Comparison of ENCODE assay signal across 1 cellular context in the genomic region with DNA sequence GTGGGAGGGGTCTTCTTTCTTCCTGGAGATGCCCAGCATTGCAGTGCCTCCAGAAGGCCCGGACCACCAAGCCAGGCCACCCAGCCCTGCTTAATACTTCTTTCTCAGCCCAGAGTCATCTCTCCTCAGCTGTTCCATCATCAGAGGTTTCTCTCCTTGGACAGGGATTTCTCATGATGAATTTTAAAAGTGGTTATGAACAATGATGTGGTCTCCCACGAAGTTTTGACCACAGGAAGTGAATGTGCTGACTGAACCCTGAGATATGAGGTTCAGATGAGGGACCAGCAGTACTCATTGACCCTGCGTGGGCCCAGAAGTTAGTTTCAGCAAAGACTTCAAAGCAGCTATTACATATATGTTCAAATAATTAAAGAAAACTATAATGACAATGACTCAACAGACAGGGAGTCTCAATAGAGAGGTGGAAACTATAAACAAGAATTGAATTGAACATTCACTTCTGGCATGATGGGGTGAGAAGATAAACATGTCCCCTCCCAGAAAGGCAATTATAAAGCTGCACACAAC.
TF ChIP-seq lines count a peak whose summit lies in the region.

No MANE protein-coding gene starts in this region.

TF ChIP-seq in K562, 482 proteins besides CTCF, POLR2A, EP300 and RAD21:
- TF ChIP-seq, protein P1, sequence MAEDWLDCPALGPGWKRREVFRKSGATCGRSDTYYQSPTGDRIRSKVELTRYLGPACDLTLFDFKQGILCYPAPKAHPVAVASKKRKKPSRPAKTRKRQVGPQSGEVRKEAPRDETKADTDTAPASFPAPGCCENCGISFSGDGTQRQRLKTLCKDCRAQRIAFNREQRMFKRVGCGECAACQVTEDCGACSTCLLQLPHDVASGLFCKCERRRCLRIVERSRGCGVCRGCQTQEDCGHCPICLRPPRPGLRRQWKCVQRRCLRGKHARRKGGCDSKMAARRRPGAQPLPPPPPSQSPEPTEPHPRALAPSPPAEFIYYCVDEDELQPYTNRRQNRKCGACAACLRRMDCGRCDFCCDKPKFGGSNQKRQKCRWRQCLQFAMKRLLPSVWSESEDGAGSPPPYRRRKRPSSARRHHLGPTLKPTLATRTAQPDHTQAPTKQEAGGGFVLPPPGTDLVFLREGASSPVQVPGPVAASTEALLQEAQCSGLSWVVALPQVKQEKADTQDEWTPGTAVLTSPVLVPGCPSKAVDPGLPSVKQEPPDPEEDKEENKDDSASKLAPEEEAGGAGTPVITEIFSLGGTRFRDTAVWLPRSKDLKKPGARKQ (CRISPR knock-in tag; IDR thresholded peaks at IDR 0.05): no peak
- TF ChIP-seq, protein P2, sequence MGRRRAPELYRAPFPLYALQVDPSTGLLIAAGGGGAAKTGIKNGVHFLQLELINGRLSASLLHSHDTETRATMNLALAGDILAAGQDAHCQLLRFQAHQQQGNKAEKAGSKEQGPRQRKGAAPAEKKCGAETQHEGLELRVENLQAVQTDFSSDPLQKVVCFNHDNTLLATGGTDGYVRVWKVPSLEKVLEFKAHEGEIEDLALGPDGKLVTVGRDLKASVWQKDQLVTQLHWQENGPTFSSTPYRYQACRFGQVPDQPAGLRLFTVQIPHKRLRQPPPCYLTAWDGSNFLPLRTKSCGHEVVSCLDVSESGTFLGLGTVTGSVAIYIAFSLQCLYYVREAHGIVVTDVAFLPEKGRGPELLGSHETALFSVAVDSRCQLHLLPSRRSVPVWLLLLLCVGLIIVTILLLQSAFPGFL (CRISPR knock-in tag; IDR thresholded peaks at IDR 0.05): no peak
- TF ChIP-seq NR2C1 (IDR thresholded peaks at IDR 0.05) (no peak), NR2C1 (tag; IDR thresholded peaks at IDR 0.05) (peak; percentile 59; the same call in 1 of the 2 replicates), RBFOX2 (IDR thresholded peaks at IDR 0.05; ENCODE audit: low read depth, low read length) (no peak), ZNF764 (CRISPR knock-in tag; IDR thresholded peaks at IDR 0.05; ENCODE audit: low read depth) (no peak), TCF3 (CRISPR knock-in tag; IDR thresholded peaks at IDR 0.05) (peak; percentile 31; the same call in 1 of the 2 replicates), NR2C2 (CRISPR knock-in tag; IDR thresholded peaks at IDR 0.05) (no peak), NR2C2 (tag; IDR thresholded peaks at IDR 0.05) (peak; percentile 13; the same call in 1 of the 2 replicates), GABPA (tag; conservative IDR thresholded peaks at IDR 0.05; ENCODE audit: low read depth) (peak; percentile 57)
- TF ChIP-seq, protein P3, sequence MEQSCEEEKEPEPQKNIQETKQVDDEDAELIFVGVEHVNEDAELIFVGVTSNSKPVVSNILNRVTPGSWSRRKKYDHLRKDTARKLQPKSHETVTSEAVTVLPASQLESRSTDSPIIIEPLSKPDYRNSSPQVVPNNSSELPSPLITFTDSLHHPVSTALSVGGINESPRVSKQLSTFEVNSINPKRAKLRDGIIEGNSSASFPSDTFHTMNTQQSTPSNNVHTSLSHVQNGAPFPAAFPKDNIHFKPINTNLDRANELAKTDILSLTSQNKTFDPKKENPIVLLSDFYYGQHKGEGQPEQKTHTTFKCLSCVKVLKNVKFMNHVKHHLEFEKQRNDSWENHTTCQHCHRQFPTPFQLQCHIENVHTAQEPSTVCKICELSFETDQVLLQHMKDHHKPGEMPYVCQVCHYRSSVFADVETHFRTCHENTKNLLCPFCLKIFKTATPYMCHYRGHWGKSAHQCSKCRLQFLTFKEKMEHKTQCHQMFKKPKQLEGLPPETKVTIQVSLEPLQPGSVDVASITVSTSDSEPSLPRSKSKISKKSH (CRISPR knock-in tag; IDR thresholded peaks at IDR 0.05): no peak
- TF ChIP-seq, protein P4, sequence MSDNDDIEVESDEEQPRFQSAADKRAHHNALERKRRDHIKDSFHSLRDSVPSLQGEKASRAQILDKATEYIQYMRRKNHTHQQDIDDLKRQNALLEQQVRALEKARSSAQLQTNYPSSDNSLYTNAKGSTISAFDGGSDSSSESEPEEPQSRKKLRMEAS (CRISPR knock-in tag; IDR thresholded peaks at IDR 0.05): no peak
